ENCODE assay signal across 13 cellular contexts in genomic region chr11:67367014-67367835, GRCh38. TPM values are rescaled to one million over a fixed set of nuclear protein-coding genes. Genes with fewer than 3 reads are reported as not detected.
A peak's percentile ranks its signal among the peaks of the same experiment; 100 is the strongest.
DNase-seq lines count a peak whose midpoint lies in the region; TF ChIP-seq lines count a peak whose summit lies in the region.
"Had no signal": no experiment of that assay in that cellular context is flagged by ENCODE, and none has a peak within 500 bp of the region (broad histone marks: within the 10 kb centered on the region; RNA-seq: fewer than 3 reads in every experiment).

No MANE protein-coding gene starts in this region.

- H2BK120ac ChIP-seq in trophoblast cell (ENCODE audit: insufficient read depth, low read length, poor library complexity) = no peak overlapping the region

- H3K4me3 ChIP-seq in BLaER1 (no peak overlapping the region), Peyer's patch (no peak overlapping the region), fibroblast of pulmonary artery (replicated peaks; ENCODE audit: low read depth, low read length) (no peak overlapping the region), trophoblast cell (ENCODE audit: low read depth, low read length) (no peak overlapping the region)
- H3K4me3 ChIP-seq: PC-9 had no signal

- H4K12ac ChIP-seq in trophoblast cell (ENCODE audit: low read depth, low read length) = no peak overlapping the region

- no peak overlapping the region for H3K23ac ChIP-seq in trophoblast cell (ENCODE audit: low read length)

- H2BK5ac ChIP-seq in trophoblast cell (ENCODE audit: low read depth, low read length, poor library complexity) = no peak overlapping the region

- H3K9me3 Mint-ChIP-seq in nephron progenitor cell = no peaks in the 10 kb centered on the region

- H3K79me1 ChIP-seq in trophoblast cell (ENCODE audit: low read length) = peaks cover 9% of the 10 kb centered on the region

- no peak for TF ChIP-seq POLR2A in Peyer's patch (IDR thresholded peaks at IDR 0.05)

- no peak overlapping the region for H2AK5ac ChIP-seq in trophoblast cell (ENCODE audit: low read length)

- H3K27me3 Mint-ChIP-seq in nephron progenitor cell (ENCODE audit: low read depth, poor library complexity) = peaks cover 9% of the 10 kb centered on the region

- H3K14ac ChIP-seq in trophoblast cell (ENCODE audit: low read length) = no peak overlapping the region

- peak overlapping the region; percentile 10 for H2AFZ ChIP-seq in trophoblast cell (ENCODE audit: insufficient read depth, low read length, poor library complexity)
- H2AFZ ChIP-seq: PC-9 had no signal

- H3K9ac ChIP-seq in BLaER1 (no peak overlapping the region), trophoblast cell (ENCODE audit: low read length) (no peak overlapping the region)
- H3K9ac ChIP-seq: KMS-11 had no signal

- H3K79me2 ChIP-seq in trophoblast cell (ENCODE audit: control insufficient read depth, insufficient read depth, low read length, poor library complexity) = no peaks in the 10 kb centered on the region

- H4K8ac ChIP-seq in trophoblast cell (ENCODE audit: low read depth, low read length) = no peak overlapping the region

- peaks cover 73% of the 10 kb centered on the region for H3K4me1 Mint-ChIP-seq in nephron progenitor cell

- peaks cover 31% of the 10 kb centered on the region for H3K27me3 ChIP-seq in BLaER1
- H3K27me3 ChIP-seq in Peyer's patch = no peaks in the 10 kb centered on the region
- no peaks in the 10 kb centered on the region for H3K27me3 ChIP-seq in trophoblast cell (ENCODE audit: insufficient read depth, low read length)

- H3K4ac ChIP-seq in trophoblast cell (ENCODE audit: low read depth, low read length) = no peak overlapping the region

- H3K9me3 ChIP-seq in BLaER1 (no peaks in the 10 kb centered on the region), Peyer's patch (no peaks in the 10 kb centered on the region), trophoblast cell (ENCODE audit: insufficient read depth, low read depth, low read length) (peaks cover 4% of the 10 kb centered on the region)

- H3K18ac ChIP-seq in trophoblast cell (ENCODE audit: low read length) = no peak overlapping the region

- no peak overlapping the region for H2BK12ac ChIP-seq in trophoblast cell (ENCODE audit: low read length)

- H3K27ac ChIP-seq in BLaER1 (no peak overlapping the region), Peyer's patch (peak overlapping the region; percentile 27 to 80 (median 53)), trophoblast cell (ENCODE audit: low read depth, low read length) (no peak overlapping the region)
- H3K27ac ChIP-seq: KMS-11, PC-9 had no signal

- DNase-seq in Peyer's patch (no peak), fibroblast of pulmonary artery (ENCODE audit: low read depth) (peak; percentile 63), trophoblast cell (no peak), nephron progenitor cell (no peak), KBM-7 (no peak), GM03348 (ENCODE audit: low spot score) (no peak), ureter (ENCODE audit: low spot score) (no peak)
- DNase-seq: activated CD8-positive, alpha-beta memory T cell treated with anti-CD3 and anti-CD28 coated beads for 24 hours; T-helper 9 cell had no signal

- peaks cover 45% of the 10 kb centered on the region for H4K20me1 ChIP-seq in BLaER1

- no peak overlapping the region for H4K91ac ChIP-seq in trophoblast cell (ENCODE audit: low read depth, low read length)

- in situ Hi-C loops in KBM-7 (cut with MboI; ENCODE audit: low pct_unique_long_range_greater_than_20kb, low sequenced_read_pairs) = no loop called here

- peaks cover 3% of the 10 kb centered on the region for H3K36me3 Mint-ChIP-seq in nephron progenitor cell (ENCODE audit: low read depth)

- no peaks in the 10 kb centered on the region for H3K36me3 ChIP-seq in BLaER1
- H3K36me3 ChIP-seq in Peyer's patch = peaks cover 0 to 8% (median 0%) of the 10 kb centered on the region in 3 donors
- peaks cover 4 to 9% of the 10 kb centered on the region in 2 experiments for H3K36me3 ChIP-seq in trophoblast cell (ENCODE audit: control insufficient read depth in 1 of 2, insufficient read depth in 2 of 2, low read length in 2 of 2)

- no peak overlapping the region for H3K27ac Mint-ChIP-seq in nephron progenitor cell

- H3K4me3 Mint-ChIP-seq in nephron progenitor cell = no peak overlapping the region

- H3K4me1 ChIP-seq in BLaER1 (peaks cover 84% of the 10 kb centered on the region), Peyer's patch (peaks cover 0 to 64% (median 23%) of the 10 kb centered on the region in 4 donors), trophoblast cell (ENCODE audit: control insufficient read depth in 1 of 2, insufficient read depth in 2 of 2, low read length in 2 of 2) (peaks cover 29 to 30% of the 10 kb centered on the region in 2 experiments)

- no CpG with 5 or more reads among the region's 26 CpGs for WGBS in trophoblast cell (ENCODE audit: extremely low coverage, insufficient coverage, insufficient read length)

- TF ChIP-seq CTCF in Peyer's patch (IDR thresholded peaks at IDR 0.05) (no peak), fibroblast of pulmonary artery (IDR thresholded peaks at IDR 0.05; ENCODE audit: low read length, missing control alignments) (no peak), nephron progenitor cell (IDR thresholded peaks at IDR 0.05) (no peak)

- peak overlapping the region; percentile 81 for H3K4me2 ChIP-seq in BLaER1
- H3K4me2 ChIP-seq in trophoblast cell (ENCODE audit: low read length) = no peak overlapping the region
- H3K4me2 ChIP-seq: KMS-11, PC-9 had no signal

RNA-seq across cellular contexts. Expression of gene CLCF1, which starts 6.2 kb away (rescaled TPM):
- total RNA-seq in Peyer's patch (10 to 100 TPM in 2 of 4 donors, 1 to 10 TPM in 2; 1.2 to 14.9 (median 7.5) TPM), ureter (1.4 TPM)
- 3.1 TPM in 2 replicates for polyA plus RNA-seq in trophoblast cell (2013)
- polyA plus RNA-seq: neural cell had no signal

RNA-seq across cellular contexts. Expression of gene POLD4, which starts 13.9 kb away (rescaled TPM):
- 100 to 1,000 TPM in 3 of 4 donors, 10 to 100 TPM in 1; 74.3 to 329 (median 272) TPM for total RNA-seq in Peyer's patch
- polyA plus RNA-seq in trophoblast cell (2013) = 45.2 and 45.7 TPM in 2 replicates
- total RNA-seq in ureter = 57.9 TPM

RNA-seq across cellular contexts. Expression of gene RAD9A, which starts 24.6 kb away (rescaled TPM):
- total RNA-seq in Peyer's patch = 10 to 100 TPM; 37.0 to 73.4 (median 61.6) TPM
- 13.2 and 14.2 TPM in 2 replicates for polyA plus RNA-seq in trophoblast cell (2013)
- 26.1 TPM for total RNA-seq in ureter

RNA-seq across cellular contexts. Expression of gene PPP1CA, which starts 34.4 kb away (rescaled TPM):
- total RNA-seq in Peyer's patch = 100 to 1,000 TPM; 156 to 213 (median 177) TPM
- 208 and 213 TPM in 2 replicates for polyA plus RNA-seq in trophoblast cell (2013)
- total RNA-seq in ureter = 124 TPM

RNA-seq across cellular contexts. Expression of gene TBC1D10C, which starts 36.7 kb away (rescaled TPM):
- total RNA-seq in Peyer's patch = 10 to 100 TPM in 2 of 4 donors, 1 to 10 TPM in 2; 5.6 to 53.6 (median 9.3) TPM
- 0.04 and 0.15 TPM in 2 replicates for polyA plus RNA-seq in trophoblast cell (2013)
- total RNA-seq in ureter = 3.6 TPM
- total RNA-seq: PC-9 had no signal
- polyA plus RNA-seq: neural cell had no signal

Comparison
In these comparisons a context has a peak if more than half of its experiments do, and no peak if none do; other contexts are left out.
1. H3K27ac ChIP-seq: peak in Peyer's patch (4 of 4); none in BLaER1 (single experiment) and trophoblast cell (single experiment).